ENCODE assay signal across 30 cellular contexts in genomic region chr1:214379254-214379970, GRCh38.
DNase-seq lines count a peak whose midpoint lies in the region; ATAC-seq and TF ChIP-seq lines count a peak whose summit lies in the region.
"Had no signal": no experiment of that assay in that cellular context is flagged by ENCODE, and none has a peak within 500 bp of the region (broad histone marks: within the 10 kb centered on the region; RNA-seq: fewer than 3 reads in every experiment).

No MANE protein-coding gene starts in this region.

- no peaks in the 10 kb centered on the region for H3K9me3 Mint-ChIP-seq in neural progenitor cell
- no peaks in the 10 kb centered on the region for H3K9me3 Mint-ChIP-seq in naive thymus-derived CD4-positive, alpha-beta T cell
- H3K9me3 Mint-ChIP-seq in activated CD4-positive, alpha-beta T cell treated with anti-CD3 and anti-CD28 coated beads, Interleukin-2, amount 10 ng/mL, durations not matched to agents 7 days and 5 days = no peaks in the 10 kb centered on the region
- H3K9me3 Mint-ChIP-seq: activated naive CD8-positive, alpha-beta T cell treated with anti-CD3 and anti-CD28 coated beads, Interleukin-2, amount 10 ng/mL, durations not matched to agents 7 days and 5 days; CD4-positive, alpha-beta T cell; dendritic cell treated with granulocyte-macrophage colony-stimulating factor and Interleukin-4, amounts not matched to agents 40 ng/mL and 50 ng/mL, for 4 days; neural crest cell; stimulated activated naive B cell treated with anti-CD40 and anti-IgM and Interleukin-4, amounts not matched to agents 10 μg/mL and 1 μg/mL and 100 μg/mL, for 72 hours had no signal

- H3K4me3 ChIP-seq in A673 (ENCODE audit: low read depth, low read length, poor library complexity, severe bottlenecking) (no peak overlapping the region), HUES64 (ENCODE audit: low read length) (no peak overlapping the region), gastroesophageal sphincter (no peak overlapping the region), neural progenitor cell (no peak overlapping the region)
- no peak overlapping the region for H3K4me3 ChIP-seq in naive thymus-derived CD4-positive, alpha-beta T cell (ENCODE audit: low read length)
- H3K4me3 ChIP-seq: ascending aorta, mucosa of descending colon, vagina had no signal

- BruUV-seq in A673 (replicated peaks; lab: Mats Ljungman, UMichigan) = no TSS peak

- H3K4me1 ChIP-seq in A673 (ENCODE audit: insufficient read depth, low read length, poor library complexity, severe bottlenecking) = peaks cover 4% of the 10 kb centered on the region
- peaks cover 28% of the 10 kb centered on the region for H3K4me1 ChIP-seq in HUES64 (ENCODE audit: insufficient read depth, low read length)
- peaks cover 0 to 24% (median 5%) of the 10 kb centered on the region in 3 donors for H3K4me1 ChIP-seq in gastroesophageal sphincter
- peaks cover 11% of the 10 kb centered on the region for H3K4me1 ChIP-seq in neural progenitor cell
- no peaks in the 10 kb centered on the region for H3K4me1 ChIP-seq in naive thymus-derived CD4-positive, alpha-beta T cell (ENCODE audit: control insufficient read depth in 2 of 2, insufficient read depth in 2 of 2, low read length in 2 of 2)
- H3K4me1 ChIP-seq: vagina had no signal

- H4K20me1 ChIP-seq in neural progenitor cell (ENCODE audit: low read depth) = no peaks in the 10 kb centered on the region

- no peak overlapping the region for H2AFZ ChIP-seq in neural progenitor cell (replicated peaks)

- POLR2A ChIA-PET in A673 (lab: Charles Lee; ENCODE audit: low non-redundant PET) = no interaction called here
- POLR2A ChIA-PET in naive thymus-derived CD4-positive, alpha-beta T cell (lab: Charles Lee) = interaction anchor here (0.7 kb wide), 1 partner anchor 18 kb away, joined by 3 read pairs; no protein-coding TSS in a partner anchor
- POLR2A ChIA-PET in activated CD4-positive, alpha-beta T cell treated with anti-CD3 and anti-CD28 coated beads, Interleukin-2, amount 10 ng/mL, durations not matched to agents 7 days and 5 days (lab: Charles Lee) = no interaction called here

- CTCF ChIA-PET in A673 (lab: Charles Lee) = no interaction called here
- CTCF ChIA-PET in naive thymus-derived CD4-positive, alpha-beta T cell (lab: Charles Lee) = no interaction called here
- CTCF ChIA-PET in activated CD4-positive, alpha-beta T cell treated with anti-CD3 and anti-CD28 coated beads, Interleukin-2, amount 10 ng/mL, durations not matched to agents 7 days and 5 days (lab: Charles Lee) = no interaction called here

- peak overlapping the region; percentile 59 for H3K27ac Mint-ChIP-seq in neural progenitor cell
- no peak overlapping the region for H3K27ac Mint-ChIP-seq in naive thymus-derived CD4-positive, alpha-beta T cell
- no peak overlapping the region for H3K27ac Mint-ChIP-seq in activated CD4-positive, alpha-beta T cell treated with anti-CD3 and anti-CD28 coated beads, Interleukin-2, amount 10 ng/mL, durations not matched to agents 7 days and 5 days
- H3K27ac Mint-ChIP-seq: activated naive CD8-positive, alpha-beta T cell treated with anti-CD3 and anti-CD28 coated beads, Interleukin-2, amount 10 ng/mL, durations not matched to agents 7 days and 5 days; CD4-positive, alpha-beta T cell; dendritic cell treated with granulocyte-macrophage colony-stimulating factor and Interleukin-4, amounts not matched to agents 40 ng/mL and 50 ng/mL, for 4 days; stimulated activated naive B cell treated with anti-CD40 and anti-IgM and Interleukin-4, amounts not matched to agents 10 μg/mL and 1 μg/mL and 100 μg/mL, for 72 hours had no signal

- TF ChIP-seq EP300 in gastroesophageal sphincter (IDR thresholded peaks at IDR 0.05) = no peak

- H3K27me3 ChIP-seq in A673 (replicated peaks; ENCODE audit: insufficient read depth, low read depth, low read length, poor library complexity) = no peaks in the 10 kb centered on the region
- no peaks in the 10 kb centered on the region for H3K27me3 ChIP-seq in HUES64 (ENCODE audit: insufficient read depth, low read length)
- no peaks in the 10 kb centered on the region for H3K27me3 ChIP-seq in gastroesophageal sphincter
- no peaks in the 10 kb centered on the region for H3K27me3 ChIP-seq in neural progenitor cell
- no peaks in the 10 kb centered on the region for H3K27me3 ChIP-seq in naive thymus-derived CD4-positive, alpha-beta T cell (ENCODE audit: control insufficient read depth in 2 of 2, insufficient read depth in 2 of 2, low read length in 2 of 2)
- H3K27me3 ChIP-seq: ascending aorta, vagina had no signal

- H3K36me3 Mint-ChIP-seq in neural progenitor cell = peaks cover 31% of the 10 kb centered on the region
- peaks cover 0 to 6% (median 0%) of the 10 kb centered on the region in 5 donors for H3K36me3 Mint-ChIP-seq in naive thymus-derived CD4-positive, alpha-beta T cell
- H3K36me3 Mint-ChIP-seq in activated CD4-positive, alpha-beta T cell treated with anti-CD3 and anti-CD28 coated beads, Interleukin-2, amount 10 ng/mL, durations not matched to agents 7 days and 5 days (ENCODE audit: low read depth) = no peaks in the 10 kb centered on the region
- H3K36me3 Mint-ChIP-seq: activated naive CD8-positive, alpha-beta T cell treated with anti-CD3 and anti-CD28 coated beads, Interleukin-2, amount 10 ng/mL, durations not matched to agents 7 days and 5 days; stimulated activated naive B cell treated with anti-CD40 and anti-IgM and Interleukin-4, amounts not matched to agents 10 μg/mL and 1 μg/mL and 100 μg/mL, for 72 hours had no signal

- H3K79me2 ChIP-seq in neural progenitor cell (ENCODE audit: low read depth) = no peaks in the 10 kb centered on the region

- H3K27me3 Mint-ChIP-seq in neural progenitor cell (ENCODE audit: insufficient read depth, low read depth) = peaks cover 12% of the 10 kb centered on the region
- peaks cover 0 to 4% (median 0%) of the 10 kb centered on the region in 5 donors for H3K27me3 Mint-ChIP-seq in naive thymus-derived CD4-positive, alpha-beta T cell
- H3K27me3 Mint-ChIP-seq in activated CD4-positive, alpha-beta T cell treated with anti-CD3 and anti-CD28 coated beads, Interleukin-2, amount 10 ng/mL, durations not matched to agents 7 days and 5 days = no peaks in the 10 kb centered on the region
- H3K27me3 Mint-ChIP-seq: CD4-positive, alpha-beta T cell; dendritic cell treated with granulocyte-macrophage colony-stimulating factor and Interleukin-4, amounts not matched to agents 40 ng/mL and 50 ng/mL, for 4 days had no signal

- peak overlapping the region; percentile 19 for H3K27ac ChIP-seq in A673 (ENCODE audit: low read depth, low read length, poor library complexity, severe bottlenecking)
- H3K27ac ChIP-seq in HUES64 (ENCODE audit: low read depth, low read length) = peak overlapping the region; percentile 43; the same call in 1 of the 2 replicates
- peak overlapping the region in 3 of 4 donors; percentile 22 to 74 (median 72) for H3K27ac ChIP-seq in gastroesophageal sphincter
- H3K27ac ChIP-seq in neural progenitor cell = no peak overlapping the region
- H3K27ac ChIP-seq in naive thymus-derived CD4-positive, alpha-beta T cell (ENCODE audit: low read depth, low read length) = no peak overlapping the region
- H3K27ac ChIP-seq: ascending aorta, vagina had no signal

- H3F3A ChIP-seq in neural progenitor cell (ENCODE audit: low read depth) = no peaks in the 10 kb centered on the region

- TF ChIP-seq CTCF in A673 (conservative IDR thresholded peaks at IDR 0.05; ENCODE audit: low read depth, low read length) (no peak), gastroesophageal sphincter (IDR thresholded peaks at IDR 0.05) (no peak), neural progenitor cell (IDR thresholded peaks at IDR 0.05) (no peak)

- H3K4me3 Mint-ChIP-seq in neural progenitor cell = peak overlapping the region; percentile 44
- no peak overlapping the region for H3K4me3 Mint-ChIP-seq in naive thymus-derived CD4-positive, alpha-beta T cell
- no peak overlapping the region for H3K4me3 Mint-ChIP-seq in activated CD4-positive, alpha-beta T cell treated with anti-CD3 and anti-CD28 coated beads, Interleukin-2, amount 10 ng/mL, durations not matched to agents 7 days and 5 days
- H3K4me3 Mint-ChIP-seq: activated naive CD8-positive, alpha-beta T cell treated with anti-CD3 and anti-CD28 coated beads, Interleukin-2, amount 10 ng/mL, durations not matched to agents 7 days and 5 days; CD4-positive, alpha-beta T cell; dendritic cell treated with granulocyte-macrophage colony-stimulating factor and Interleukin-4, amounts not matched to agents 40 ng/mL and 50 ng/mL, for 4 days; neural crest cell; stimulated activated naive B cell treated with anti-CD40 and anti-IgM and Interleukin-4, amounts not matched to agents 10 μg/mL and 1 μg/mL and 100 μg/mL, for 72 hours had no signal

- no peak for DNase-seq in A673 (ENCODE audit: low spot score)
- DNase-seq in neural progenitor cell (ENCODE audit: low spot score) = no peak
- no peak for DNase-seq in NCI-H1092 (lab: John Stamatoyannopoulos, UW)
- DNase-seq in naive thymus-derived CD4-positive, alpha-beta T cell = no peak
- no peak for DNase-seq in activated CD4-positive, alpha-beta T cell treated with anti-CD3 and anti-CD28 coated beads, Interleukin-2, amount 10 ng/mL, durations not matched to agents 7 days and 5 days
- DNase-seq: activated effector memory CD4-positive, alpha-beta T cell treated with anti-CD3 and anti-CD28 coated beads, Interleukin-2, amount 50 U/mL, for 16 hours; activated naive CD8-positive, alpha-beta T cell treated with anti-CD3 and anti-CD28 coated beads, Interleukin-2, amount 10 ng/mL, durations not matched to agents 7 days and 5 days; activated T-cell treated with anti-CD3 and anti-CD28 coated beads, Interleukin-2, amount 50 U/mL, for 1 hour; AML-193; CD4-positive, alpha-beta T cell; kidney; MM.1S; mucosa of descending colon; NCI-H1417 treated with DMSO at 0.1 percent for 48 hours; NCI-H446; NCI-H774; posterior cingulate gyrus; RPMI8226; stimulated activated CD4-positive, alpha-beta T cell treated with anti-CD3 and anti-CD28 coated beads, Interleukin-15, amount 100 ng/mL, for 24 hours; stimulated activated naive B cell treated with anti-CD40 and anti-IgM and Interleukin-4, amounts not matched to agents 10 μg/mL and 1 μg/mL and 100 μg/mL, for 72 hours; T-helper 2 cell had no signal

- TF ChIP-seq POLR2A in gastroesophageal sphincter (IDR thresholded peaks at IDR 0.05) = no peak

- H3K36me3 ChIP-seq in A673 (ENCODE audit: insufficient read depth, low read length, poor library complexity, severe bottlenecking) (peaks cover 89% of the 10 kb centered on the region), HUES64 (ENCODE audit: insufficient read depth, low read length) (peaks cover 75% of the 10 kb centered on the region), gastroesophageal sphincter (peaks cover 0 to 67% of the 10 kb centered on the region in 2 donors), neural progenitor cell (no peaks in the 10 kb centered on the region)
- no peaks in the 10 kb centered on the region for H3K36me3 ChIP-seq in naive thymus-derived CD4-positive, alpha-beta T cell (ENCODE audit: control insufficient read depth in 2 of 3, insufficient read depth in 3 of 3, low read length in 3 of 3)

- H3K4me2 ChIP-seq in neural progenitor cell = no peak overlapping the region

- peaks cover 13% of the 10 kb centered on the region for H3K4me1 Mint-ChIP-seq in neural progenitor cell
- H3K4me1 Mint-ChIP-seq in naive thymus-derived CD4-positive, alpha-beta T cell = peaks cover 0 to 3% (median 0%) of the 10 kb centered on the region in 7 donors
- H3K4me1 Mint-ChIP-seq in activated CD4-positive, alpha-beta T cell treated with anti-CD3 and anti-CD28 coated beads, Interleukin-2, amount 10 ng/mL, durations not matched to agents 7 days and 5 days = no peaks in the 10 kb centered on the region
- H3K4me1 Mint-ChIP-seq: neural crest cell; stimulated activated naive B cell treated with anti-CD40 and anti-IgM and Interleukin-4, amounts not matched to agents 10 μg/mL and 1 μg/mL and 100 μg/mL, for 72 hours had no signal

- H3K9me3 ChIP-seq in A673 (ENCODE audit: low read depth, low read length, poor library complexity, severe bottlenecking) (no peaks in the 10 kb centered on the region), HUES64 (ENCODE audit: insufficient read depth, low read depth, low read length) (no peaks in the 10 kb centered on the region), gastroesophageal sphincter (no peaks in the 10 kb centered on the region), neural progenitor cell (ENCODE audit: low read depth) (no peaks in the 10 kb centered on the region)
- H3K9me3 ChIP-seq in naive thymus-derived CD4-positive, alpha-beta T cell (ENCODE audit: control insufficient read depth in 2 of 3, low read length in 3 of 3) = no peaks in the 10 kb centered on the region
- H3K9me3 ChIP-seq: ascending aorta, mucosa of descending colon, vagina had no signal

- no peak overlapping the region for H3K9ac ChIP-seq in HUES64 (ENCODE audit: low read depth, low read length)
- H3K9ac ChIP-seq in neural progenitor cell = no peak overlapping the region

- ATAC-seq in gastroesophageal sphincter (no peak), HG02571 (IDR thresholded peaks at IDR 0.05; ENCODE audit: unreplicated experiment) (no peak)
- ATAC-seq in naive thymus-derived CD4-positive, alpha-beta T cell = no peak
- ATAC-seq: mucosa of descending colon; sciatic nerve; SK-N-SH treated with all-trans-retinoic acid at 6 μM for 48 hours; stimulated activated naive B cell treated with anti-CD40 and anti-IgM and Interleukin-4, amounts not matched to agents 10 μg/mL and 1 μg/mL and 100 μg/mL, for 72 hours had no signal

- intact Hi-C loops in A673 (cut with micrococcal nuclease; ENCODE audit: unreplicated experiment) = no loop called here
- intact Hi-C loops in naive thymus-derived CD4-positive, alpha-beta T cell (cut with micrococcal nuclease) = no loop called here

- WGBS in HUES64 = 75% methylated on average over 6 of the region's 6 CpGs
- 67 to 100% methylated on average over 2 of the region's 6 CpGs for WGBS in gastroesophageal sphincter (ENCODE audit: low coverage in 1 of 2), 2 donors

Comparison
In these comparisons a context has a peak if more than half of its experiments do, and no peak if none do; other contexts are left out.
1. H3K27ac ChIP-seq: peak in A673 (single experiment), HUES64 (single experiment) and gastroesophageal sphincter (3 of 4); none in neural progenitor cell (single experiment) and naive thymus-derived CD4-positive, alpha-beta T cell (single experiment).